ENCODE assay signal across 10 cellular contexts in genomic region chr20:51532577-51533191, GRCh38. TPM values are rescaled to one million over a fixed set of nuclear protein-coding genes. Genes with fewer than 3 reads are reported as not detected.
DNase-seq lines count a peak whose midpoint lies in the region; ATAC-seq and TF ChIP-seq lines count a peak whose summit lies in the region.
"Had no signal": no experiment of that assay in that cellular context is flagged by ENCODE, and none has a peak within 500 bp of the region (broad histone marks: within the 10 kb centered on the region; RNA-seq: fewer than 3 reads in every experiment).

No MANE protein-coding gene starts in this region.

- H2AK5ac ChIP-seq in neuronal stem cell (ENCODE audit: low read depth, low read length): no peak overlapping the region

- no peak overlapping the region for H2BK15ac ChIP-seq in neuronal stem cell (ENCODE audit: low read length)

- H3K14ac ChIP-seq in neuronal stem cell (ENCODE audit: low read length): no peak overlapping the region

- peaks cover 0 to 18% of the 10 kb centered on the region in 2 donors for H3K4me1 ChIP-seq in neuronal stem cell (ENCODE audit: control insufficient read depth in 2 of 2, insufficient read depth in 1 of 2, low read depth in 1 of 2, low read length in 2 of 2)

- no CpG with 5 or more reads among the region's 24 CpGs for WGBS in neuronal stem cell (ENCODE audit: extremely low coverage in 2 of 2, insufficient read length in 2 of 2, insufficient replicate concordance in 1 of 2), 2 donors

- TF ChIP-seq CTCF in fibroblast of mammary gland (conservative IDR thresholded peaks at IDR 0.05; ENCODE audit: control insufficient read depth, insufficient read depth, low read depth, low read length) (no peak), progenitor cell of endocrine pancreas (IDR thresholded peaks at IDR 0.05; ENCODE audit: unreplicated experiment) (no peak)

- H3K4ac ChIP-seq in neuronal stem cell (ENCODE audit: low read length): no peak overlapping the region

- H4K91ac ChIP-seq in neuronal stem cell (ENCODE audit: low read depth, low read length, poor library complexity): no peak overlapping the region

- no peak overlapping the region for H4K8ac ChIP-seq in neuronal stem cell (ENCODE audit: low read depth, low read length)

- H3K79me1 ChIP-seq in neuronal stem cell (ENCODE audit: low read depth, low read length): no peaks in the 10 kb centered on the region

- H3K27me3 ChIP-seq in neuronal stem cell (ENCODE audit: control insufficient read depth in 3 of 3, insufficient read depth in 3 of 3, low read depth in 1 of 3, low read length in 3 of 3): no peaks in the 10 kb centered on the region

- H3K18ac ChIP-seq in neuronal stem cell (ENCODE audit: low read length): peak overlapping the region; percentile 40

- H3K27ac Mint-ChIP-seq in T-helper 17 cell (peak overlapping the region; percentile 98), progenitor cell of endocrine pancreas (no peak overlapping the region)

- peak in 11 of 14 donors; percentile 8 to 81 (median 55) for DNase-seq in C1 segment of cervical spinal cord (lab: John Stamatoyannopoulos, UW)
- no peak for DNase-seq in T-helper 17 cell
- DNase-seq in fibroblast of mammary gland (ENCODE audit: low read depth): peak; percentile 6
- DNase-seq in neuronal stem cell (ENCODE audit: low spot score): no peak
- no peak for DNase-seq in NCI-H748 (lab: John Stamatoyannopoulos, UW; ENCODE audit: unreplicated experiment)
- DNase-seq in progenitor cell of endocrine pancreas (ENCODE audit: low spot score, unreplicated experiment): no peak
- no peak for DNase-seq in T-helper 9 cell
- DNase-seq: stimulated activated CD4-positive, alpha-beta T cell treated with anti-CD3 and anti-CD28 coated beads, Interleukin-1b, Interleukin-23, amount 100 ng/mL, for 48 hours had no signal

- H3K9ac ChIP-seq in neuronal stem cell (ENCODE audit: low read depth, low read length, poor library complexity): no peak overlapping the region

- H3K36me3 Mint-ChIP-seq in T-helper 17 cell (ENCODE audit: low read depth): peaks cover 2% of the 10 kb centered on the region
- H3K36me3 Mint-ChIP-seq in progenitor cell of endocrine pancreas (ENCODE audit: insufficient read depth): peaks cover 2% of the 10 kb centered on the region

- ATAC-seq in T-helper 17 cell (no peak), HG02973 (IDR thresholded peaks at IDR 0.05; ENCODE audit: unreplicated experiment) (no peak)

- H3K4me3 Mint-ChIP-seq in T-helper 17 cell: peak overlapping the region; percentile 45
- H3K4me3 Mint-ChIP-seq in progenitor cell of endocrine pancreas (ENCODE audit: low read depth): no peak overlapping the region

- peaks cover 76% of the 10 kb centered on the region for H3K4me1 Mint-ChIP-seq in T-helper 17 cell
- peaks cover 60% of the 10 kb centered on the region for H3K4me1 Mint-ChIP-seq in progenitor cell of endocrine pancreas (ENCODE audit: low read depth)

- no peak overlapping the region for H2BK5ac ChIP-seq in neuronal stem cell (ENCODE audit: low read length)

- no peak overlapping the region for H3K23ac ChIP-seq in neuronal stem cell (ENCODE audit: low read depth, low read length, poor library complexity)

- H3K4me2 ChIP-seq in neuronal stem cell (ENCODE audit: insufficient read depth, low read length, poor library complexity, severe bottlenecking): no peak overlapping the region

- H3K9me3 Mint-ChIP-seq in progenitor cell of endocrine pancreas (ENCODE audit: low read depth): peaks cover 1% of the 10 kb centered on the region

- H3K36me3 ChIP-seq in neuronal stem cell (replicated peaks in 1 of 2; ENCODE audit: control insufficient read depth in 2 of 2, insufficient read depth in 2 of 2, low read length in 2 of 2): no peaks in the 10 kb centered on the region

- no peak overlapping the region for H2BK12ac ChIP-seq in neuronal stem cell (ENCODE audit: low read length)

- H3K4me3 ChIP-seq in fibroblast of mammary gland (ENCODE audit: control insufficient read depth, low read depth, low read length) (no peak overlapping the region), neuronal stem cell (ENCODE audit: low read length in 2 of 2) (no peak overlapping the region)
- H3K4me3 ChIP-seq: SK-N-MC had no signal

- H3K27ac ChIP-seq in neuronal stem cell (replicated peaks; ENCODE audit: low read length): no peak overlapping the region
- H3K27ac ChIP-seq: SK-N-MC had no signal

- H3K9me3 ChIP-seq in T-helper 17 cell (ENCODE audit: control insufficient read depth, low read length, poor library complexity, severe bottlenecking): no peaks in the 10 kb centered on the region
- H3K9me3 ChIP-seq in neuronal stem cell (replicated peaks in 1 of 2; ENCODE audit: control insufficient read depth in 2 of 2, insufficient read depth in 1 of 2, low read depth in 1 of 2, low read length in 2 of 2): peaks cover 0 to 5% of the 10 kb centered on the region in 2 donors

- no peaks in the 10 kb centered on the region for H3K27me3 Mint-ChIP-seq in T-helper 17 cell
- no peaks in the 10 kb centered on the region for H3K27me3 Mint-ChIP-seq in progenitor cell of endocrine pancreas

- no peak overlapping the region for H2AFZ ChIP-seq in neuronal stem cell (ENCODE audit: low read length)

- no peak overlapping the region for H2BK120ac ChIP-seq in neuronal stem cell (ENCODE audit: low read depth, low read length)

RNA-seq across cellular contexts. Expression of gene NFATC2, which starts 9.8 kb away (rescaled TPM):
- total RNA-seq in T-helper 17 cell (10 to 100 TPM; 51.0 to 58.7 TPM), progenitor cell of endocrine pancreas (10.1 and 11.2 TPM in 2 replicates)
- 0.67 TPM for polyA plus RNA-seq in neuronal stem cell (2013, experiment 1 of 2)
- 0.76 TPM for polyA plus RNA-seq in neuronal stem cell (2013, experiment 2 of 2)

Comparison
In these comparisons a context has a peak if more than half of its experiments do, and no peak if none do; other contexts are left out.
1. DNase-seq: peak in C1 segment of cervical spinal cord (11 of 14) and fibroblast of mammary gland (single experiment); none in T-helper 17 cell (0 of 3), neuronal stem cell (single experiment), NCI-H748 (single experiment), progenitor cell of endocrine pancreas (single experiment) and T-helper 9 cell (single experiment).